Comparison of ENCODE assay signal across 1 cellular context in the genomic region with DNA sequence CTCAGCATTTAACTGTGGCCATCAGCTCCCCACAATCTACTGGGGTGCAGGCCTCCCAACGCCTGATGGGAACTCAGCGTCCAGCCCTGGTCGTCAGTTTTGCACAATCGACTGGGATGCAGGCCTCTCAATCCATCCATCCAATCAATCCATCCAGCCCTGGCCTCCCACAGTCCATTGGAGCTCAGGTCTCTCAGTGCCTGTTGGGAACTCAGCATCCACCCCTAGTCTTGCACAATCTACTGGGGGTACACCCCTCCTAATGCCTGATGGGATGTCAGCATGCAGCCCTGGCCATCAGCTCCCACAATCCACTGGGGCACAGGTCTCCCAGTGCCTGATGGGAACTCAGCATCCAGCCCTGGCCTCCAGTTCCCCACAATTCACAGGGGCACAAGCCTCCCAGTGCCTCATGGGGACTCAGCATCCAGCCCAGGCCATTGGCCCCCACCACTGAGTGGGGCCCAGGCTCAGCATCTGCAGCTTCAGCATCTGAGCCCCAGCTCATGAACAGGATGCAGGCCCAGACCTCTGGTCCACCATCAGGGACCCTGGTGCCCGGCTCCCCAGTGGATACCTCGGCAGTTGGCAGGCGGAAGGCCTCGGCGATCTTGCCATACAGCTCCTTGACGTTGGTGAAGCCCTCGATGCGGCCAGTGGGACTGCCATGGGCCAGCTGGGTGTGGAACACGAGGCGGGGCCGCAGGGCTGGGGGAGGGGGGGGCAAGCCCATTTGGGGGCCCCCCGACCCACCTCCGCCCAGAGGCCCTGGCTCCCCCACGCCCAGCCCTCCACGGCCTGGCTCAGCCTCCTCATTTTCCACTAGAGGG.
TF ChIP-seq lines count a peak whose summit lies in the region.

No MANE protein-coding gene starts in this region.

TF ChIP-seq in HepG2, 621 proteins besides CTCF, POLR2A, EP300 and RAD21:
- TF ChIP-seq TEAD2 (CRISPR knock-in tag; IDR thresholded peaks at IDR 0.05) (no peak), ARHGAP35 (CRISPR knock-in tag; IDR thresholded peaks at IDR 0.05; ENCODE audit: borderline replicate concordance) (no peak), MTA3 (CRISPR knock-in tag; IDR thresholded peaks at IDR 0.05) (no peak), MIER2 (CRISPR knock-in tag; IDR thresholded peaks at IDR 0.05) (no peak), MATR3 (CRISPR knock-in tag; IDR thresholded peaks at IDR 0.05) (no peak), SNRNP70 (IDR thresholded peaks at IDR 0.05; ENCODE audit: low read depth, low read length) (no peak), ZNF572 (CRISPR knock-in tag; IDR thresholded peaks at IDR 0.05) (no peak), ZNF143 (CRISPR knock-in tag; IDR thresholded peaks at IDR 0.05) (0 out of 2 replicates have a peak, but pooled peaks have one; percentile 29), ZNF589 (CRISPR knock-in tag; conservative IDR thresholded peaks at IDR 0.05) (no peak), YY1 (IDR thresholded peaks at IDR 0.05; ENCODE audit: insufficient read depth, insufficient replicate concordance, low read depth, low read length) (no peak), CEBPB (IDR thresholded peaks at IDR 0.05; ENCODE audit: borderline replicate concordance, low read depth, low read length) (peak; percentile 46; the same call in 1 of the 2 replicates)
